In the genomic region with DNA sequence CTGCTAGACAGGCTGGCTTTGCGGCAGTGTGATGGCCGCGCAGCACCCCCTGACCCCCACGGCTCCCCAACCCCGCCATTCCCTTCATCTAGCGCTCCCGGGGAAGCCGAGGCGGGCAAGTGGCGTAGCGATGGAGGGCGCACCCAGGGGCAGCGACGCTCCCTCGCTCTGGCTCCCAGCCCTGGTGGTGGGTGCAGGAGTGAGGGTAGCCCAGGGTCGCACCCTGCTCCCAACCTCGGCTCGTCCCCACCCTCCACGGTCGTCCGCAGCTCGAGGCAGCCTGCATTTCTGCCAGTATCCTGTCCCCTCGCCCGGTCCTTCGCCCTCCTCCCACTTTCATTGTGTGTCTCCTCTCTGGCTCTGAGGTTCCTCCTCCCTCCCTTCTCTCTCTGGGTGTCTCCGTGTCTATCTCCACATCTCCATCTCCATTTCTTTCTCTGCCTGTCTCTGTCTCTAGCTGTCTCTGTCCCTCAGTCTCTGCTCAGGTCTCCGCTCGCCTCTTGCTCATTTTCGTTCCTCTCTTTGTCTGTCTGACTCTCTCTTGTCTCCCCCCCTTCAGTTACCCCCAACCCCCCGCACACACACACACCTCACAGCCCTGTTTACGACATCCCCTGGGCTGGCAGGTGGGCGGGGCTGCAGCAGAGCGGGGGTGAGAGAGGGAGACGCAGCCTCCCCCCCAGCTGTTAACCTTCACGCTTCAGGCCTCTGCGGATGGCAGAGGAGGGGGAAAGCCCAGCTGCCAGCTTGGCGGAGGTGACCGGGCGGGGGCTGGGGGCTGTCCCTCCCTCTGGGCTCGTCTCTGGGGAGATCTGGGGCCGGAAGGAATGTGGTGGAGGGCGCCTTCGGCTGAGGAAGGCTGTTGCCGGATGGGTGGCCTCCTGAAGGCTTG, we compare ENCODE assay signal across 8 cellular contexts. TPM values are rescaled to one million over a fixed set of nuclear protein-coding genes. Genes with fewer than 3 reads are reported as not detected.
DNase-seq lines count a peak whose midpoint lies in the region; TF ChIP-seq lines count a peak whose summit lies in the region.

No MANE protein-coding gene starts in this region.

- peaks cover 12 to 41% (median 18%) of the 10 kb centered on the region in 4 donors for H3K4me1 Mint-ChIP-seq in CD4-positive, alpha-beta memory T cell

- CTCF ChIA-PET in CD4-positive, alpha-beta memory T cell (lab: Charles Lee; ENCODE audit: partially characterized antibody): interaction anchor here (1.1 to 2.0 kb wide), 3 partner anchors 18 to 112 kb away, joined by 5 to 6 read pairs (median 6); no protein-coding TSS in a partner anchor

- H3K27me3 ChIP-seq in CD4-positive, alpha-beta memory T cell (ENCODE audit: insufficient read depth, low read length): no peaks in the 10 kb centered on the region
- H3K27me3 ChIP-seq in MG63 (no peaks in the 10 kb centered on the region), esophagus muscularis mucosa (peaks cover 0 to 28% (median 13%) of the 10 kb centered on the region in 4 donors), osteoblast (ENCODE audit: insufficient read depth, low read length) (no peaks in the 10 kb centered on the region), tibial artery (no peaks in the 10 kb centered on the region)

- no peak overlapping the region for H3K27ac ChIP-seq in CD4-positive, alpha-beta memory T cell (ENCODE audit: low read depth, low read length)
- H3K27ac ChIP-seq in esophagus muscularis mucosa (replicated peaks in 1 of 4) (peak overlapping the region; percentile 34 to 71 (median 61)), osteoblast (ENCODE audit: low read depth, low read length) (peak overlapping the region; percentile 86), tibial artery (peak overlapping the region; percentile 77 to 85)

- H3K9me3 ChIP-seq in CD4-positive, alpha-beta memory T cell (ENCODE audit: control insufficient read depth in 1 of 2, low read length in 2 of 2): no peaks in the 10 kb centered on the region
- no peaks in the 10 kb centered on the region for H3K9me3 ChIP-seq in MG63
- no peaks in the 10 kb centered on the region for H3K9me3 ChIP-seq in esophagus muscularis mucosa
- H3K9me3 ChIP-seq in osteoblast (ENCODE audit: low read depth, low read length): no peaks in the 10 kb centered on the region
- H3K9me3 ChIP-seq in tibial artery: no peaks in the 10 kb centered on the region

- no peaks in the 10 kb centered on the region for H3K79me2 ChIP-seq in osteoblast (ENCODE audit: insufficient read depth, low read length)

- H3K27ac Mint-ChIP-seq in CD4-positive, alpha-beta memory T cell: peak overlapping the region in 6 of 7 donors; percentile 12 to 92 (median 75)

- no peaks in the 10 kb centered on the region for H3K36me3 ChIP-seq in CD4-positive, alpha-beta memory T cell (ENCODE audit: insufficient read depth, low read length)
- H3K36me3 ChIP-seq in MG63 (no peaks in the 10 kb centered on the region), esophagus muscularis mucosa (no peaks in the 10 kb centered on the region), osteoblast (ENCODE audit: insufficient read depth, low read length) (no peaks in the 10 kb centered on the region), tibial artery (no peaks in the 10 kb centered on the region)

- WGBS in esophagus muscularis mucosa: 3% methylated on average over 28 of the region's 44 CpGs

- intact Hi-C loops in CD4-positive, alpha-beta memory T cell (cut with micrococcal nuclease): loop anchor here (1.0 to 5.0 kb wide), 3 partner anchors 18 to 110 kb away; no protein-coding TSS in a partner anchor
- intact Hi-C loops in esophagus muscularis mucosa (cut with DNase I): no loop called here
- intact Hi-C loops in tibial artery (cut with DNase I; ENCODE audit: low total_unique reads): loop anchor here (5.0 kb wide), 1 partner anchor 35 kb away; no protein-coding TSS in a partner anchor

- no peak for TF ChIP-seq EP300 in esophagus muscularis mucosa (IDR thresholded peaks at IDR 0.05)

- peaks cover 8 to 14% of the 10 kb centered on the region in 2 donors for H3K27me3 Mint-ChIP-seq in CD4-positive, alpha-beta memory T cell

- no peaks in the 10 kb centered on the region for H3K9me3 Mint-ChIP-seq in CD4-positive, alpha-beta memory T cell

- peak overlapping the region; percentile 82 to 97 (median 90) for H3K4me3 Mint-ChIP-seq in CD4-positive, alpha-beta memory T cell

- TF ChIP-seq CTCF in GM20000 (IDR thresholded peaks at IDR 0.05; ENCODE audit: extremely low read depth, missing control alignments) (no peak), esophagus muscularis mucosa (IDR thresholded peaks at IDR 0.05) (no peak), osteoblast (IDR thresholded peaks at IDR 0.05; ENCODE audit: extremely low read depth, low read depth, low read length) (no peak), tibial artery (IDR thresholded peaks at IDR 0.05) (no peak)

- DNase-seq in CD4-positive, alpha-beta memory T cell: peak; percentile 43 to 85 (median 53)
- DNase-seq in GM20000 (ENCODE audit: low spot score): peak; percentile 81
- peak; percentile 31 for DNase-seq in MG63
- DNase-seq in activated CD8-positive, alpha-beta memory T cell treated with anti-CD3 and anti-CD28 coated beads, Interleukin-2, amount 50 U/mL, for 4 hours: peak; percentile 86
- DNase-seq in esophagus muscularis mucosa (ENCODE audit: extremely low spot score): no peak
- DNase-seq in osteoblast (ENCODE audit: insufficient read length, low spot score, missing footprints): peak; percentile 88
- peak; percentile 39 to 79 for DNase-seq in tibial artery
- no peak for DNase-seq in AML-193 (lab: John Stamatoyannopoulos, UW)

- H3K4me3 ChIP-seq in CD4-positive, alpha-beta memory T cell (ENCODE audit: low read length in 2 of 2): peak overlapping the region; percentile 57 to 60
- no peak overlapping the region for H3K4me3 ChIP-seq in MG63
- peak overlapping the region; percentile 51 to 63 (median 56) for H3K4me3 ChIP-seq in esophagus muscularis mucosa
- peak overlapping the region; percentile 70 for H3K4me3 ChIP-seq in osteoblast (ENCODE audit: insufficient read depth, low read length)
- peak overlapping the region; percentile 51 to 57 for H3K4me3 ChIP-seq in tibial artery

- TF ChIP-seq POLR2A in esophagus muscularis mucosa (IDR thresholded peaks at IDR 0.05; ENCODE audit: low read depth): no peak

- H4K20me1 ChIP-seq in osteoblast (ENCODE audit: insufficient read depth, low read length): no peaks in the 10 kb centered on the region

- no peaks in the 10 kb centered on the region for H3K36me3 Mint-ChIP-seq in CD4-positive, alpha-beta memory T cell

- H3K4me2 ChIP-seq in osteoblast (ENCODE audit: insufficient read depth, low read length): peak overlapping the region; percentile 90

- peaks cover 19% of the 10 kb centered on the region for H3K4me1 ChIP-seq in CD4-positive, alpha-beta memory T cell (ENCODE audit: insufficient read depth, low read length)
- H3K4me1 ChIP-seq in esophagus muscularis mucosa (peaks cover 35 to 39% (median 37%) of the 10 kb centered on the region in 4 donors), osteoblast (ENCODE audit: insufficient read depth, low read length) (peaks cover 39% of the 10 kb centered on the region), tibial artery (peaks cover 5 to 44% (median 40%) of the 10 kb centered on the region in 4 donors)

- POLR2A ChIA-PET in CD4-positive, alpha-beta memory T cell (lab: Charles Lee; ENCODE audit: partially characterized antibody): interaction anchor here (1.8 to 3.3 kb wide), 2 partner anchors 18 to 36 kb away, joined by 6 to 11 read pairs; no protein-coding TSS in a partner anchor

- peak overlapping the region; percentile 88 for H2AFZ ChIP-seq in osteoblast (ENCODE audit: low read length)

RNA-seq across cellular contexts. Expression of gene PSD2, which starts 48.7 kb away (rescaled TPM):
- total RNA-seq in CD4-positive, alpha-beta memory T cell: not detected
- polyA plus RNA-seq in CD4-positive, alpha-beta memory T cell: not detected
- 0.16 TPM in 1 of 2 replicates, not detected in the other for total RNA-seq in MG63 (2014; rRNA removed; shearing (Covaris generic); ENCODE audit: low replicate concordance)
- under 1 TPM in 3 of 4 donors, not detected in 1; under 0.01 to 0.17 (median 0.13) TPM for total RNA-seq in esophagus muscularis mucosa
- total RNA-seq in osteoblast: 0.29 and 0.36 TPM in 2 replicates

Comparison
In these comparisons a context has a peak if more than half of its experiments do, and no peak if none do; other contexts are left out.
1. DNase-seq: peak in CD4-positive, alpha-beta memory T cell (5 of 5), GM20000 (single experiment), MG63 (single experiment), activated CD8-positive, alpha-beta memory T cell treated with anti-CD3 and anti-CD28 coated beads, Interleukin-2, amount 50 U/mL, for 4 hours (single experiment), osteoblast (single experiment) and tibial artery (2 of 2); none in esophagus muscularis mucosa (single experiment) and AML-193 (0 of 2).